Comparison of ENCODE assay signal across 1 cellular context in the genomic region with DNA sequence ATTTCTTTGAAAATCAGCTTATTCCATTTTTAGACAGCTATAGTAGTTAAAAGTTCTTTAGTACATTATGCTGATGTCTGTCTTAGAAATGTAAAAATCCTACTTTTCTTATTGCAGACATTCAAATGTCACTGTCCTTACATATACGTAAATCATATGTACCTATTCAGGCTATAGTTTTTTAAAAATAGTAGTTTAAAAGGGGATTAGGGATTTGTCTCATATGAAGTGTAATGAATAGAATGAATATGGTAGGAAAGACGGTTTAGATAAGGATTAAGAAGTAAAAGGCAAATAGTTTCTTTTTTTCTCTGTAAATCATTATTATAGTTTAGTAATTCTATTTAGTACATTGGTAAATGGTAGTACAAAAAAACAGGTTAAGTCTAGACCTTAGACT.
TF ChIP-seq lines count a peak whose summit lies in the region.

No MANE protein-coding gene starts in this region.

TF ChIP-seq in GM12878, 131 proteins besides CTCF, POLR2A, EP300 and RAD21:
- TF ChIP-seq MTA3 (IDR thresholded peaks at IDR 0.05; ENCODE audit: borderline replicate concordance, low read length) (no peak), EED (IDR thresholded peaks at IDR 0.05; ENCODE audit: low read depth) (no peak), GABPA (IDR thresholded peaks at IDR 0.05; ENCODE audit: low read depth) (no peak), CUX1 (IDR thresholded peaks at IDR 0.05; ENCODE audit: insufficient replicate concordance, low read depth, low read length) (no peak), JUND (IDR thresholded peaks at IDR 0.05; ENCODE audit: low read depth, low read length) (no peak), PBX3 (IDR thresholded peaks at IDR 0.05; ENCODE audit: insufficient replicate concordance, low read depth, low read length) (no peak), IRF4 (IDR thresholded peaks at IDR 0.05; ENCODE audit: low read depth, low read length) (no peak), ZNF592 (IDR thresholded peaks at IDR 0.05) (no peak), HCFC1 (IDR thresholded peaks at IDR 0.05; ENCODE audit: low read length) (no peak), SMAD5 (IDR thresholded peaks at IDR 0.05; ENCODE audit: low read depth) (no peak), ZNF217 (IDR thresholded peaks at IDR 0.05) (no peak), ATF7 (IDR thresholded peaks at IDR 0.05; ENCODE audit: low read depth) (no peak), ZBED1 (IDR thresholded peaks at IDR 0.05; ENCODE audit: borderline replicate concordance) (no peak), SIX5 (IDR thresholded peaks at IDR 0.05; ENCODE audit: low read depth, low read length, severe bottlenecking) (no peak), FOXM1 (IDR thresholded peaks at IDR 0.05; ENCODE audit: low read depth, low read length) (no peak), NR2C1 (IDR thresholded peaks at IDR 0.05) (no peak)
